12 cellular contexts compared by ENCODE assay signal in the genomic region with DNA sequence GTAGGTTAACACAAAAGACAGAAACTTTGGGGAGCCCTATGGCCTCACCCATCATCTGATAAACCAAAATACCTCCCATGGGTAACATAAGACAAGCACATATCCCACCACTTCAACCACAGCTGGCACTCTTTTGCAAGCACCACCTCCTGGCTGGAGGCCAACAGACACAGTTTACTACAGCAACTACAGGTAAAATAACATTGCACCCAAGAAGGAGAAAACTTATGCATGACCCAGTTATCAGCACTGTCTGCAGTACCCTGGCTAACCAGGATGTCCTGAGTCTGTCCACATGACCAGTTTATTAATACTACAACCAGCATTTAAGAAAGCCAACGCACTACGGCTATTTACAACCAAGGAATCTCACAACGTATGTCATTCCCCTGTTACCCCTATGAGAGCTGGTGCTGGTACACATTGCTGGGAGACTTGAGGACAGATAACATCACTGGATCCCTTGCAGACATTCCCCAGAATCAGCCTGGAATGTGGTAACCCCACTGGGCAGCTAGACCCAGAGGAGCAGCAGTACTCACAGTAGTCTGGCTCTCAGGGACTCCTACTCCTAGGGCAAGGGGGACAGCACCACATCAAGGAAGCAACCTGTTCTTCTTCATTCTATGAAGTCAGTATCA. TPM values are rescaled to one million over a fixed set of nuclear protein-coding genes. Genes with fewer than 3 reads are reported as not detected.
A peak's percentile ranks its signal among the peaks of the same experiment; 100 is the strongest.
DNase-seq lines count a peak whose midpoint lies in the region; ATAC-seq and TF ChIP-seq lines count a peak whose summit lies in the region.
"Had no signal": no experiment of that assay in that cellular context is flagged by ENCODE, and none has a peak within 500 bp of the region (broad histone marks: within the 10 kb centered on the region; RNA-seq: fewer than 3 reads in every experiment).

No MANE protein-coding gene starts in this region.

- H3K27ac ChIP-seq in KMS-11: peak overlapping the region; percentile 28; the same call in 1 of the 2 replicates
- no peak overlapping the region for H3K27ac ChIP-seq in body of pancreas
- peak overlapping the region; percentile 0 for H3K27ac ChIP-seq in mesendoderm (ENCODE audit: low read depth, low read length)

- H3K79me1 ChIP-seq in mesendoderm (ENCODE audit: low read length): peaks cover 17% of the 10 kb centered on the region

- H2BK15ac ChIP-seq in mesendoderm (replicated peaks; ENCODE audit: low read depth): no peak overlapping the region

- TF ChIP-seq POLR2A in body of pancreas (IDR thresholded peaks at IDR 0.05): no peak

- peaks cover 16% of the 10 kb centered on the region for H3K4me1 Mint-ChIP-seq in Calu3 (ENCODE audit: low read depth, unreplicated experiment)

- H2BK5ac ChIP-seq in mesendoderm (ENCODE audit: low read length): peak overlapping the region; percentile 78

- H3K36me3 Mint-ChIP-seq in Calu3 (ENCODE audit: insufficient read depth, unreplicated experiment): no peaks in the 10 kb centered on the region

- no peak overlapping the region for H4K5ac ChIP-seq in mesendoderm (ENCODE audit: low read length)

- H3K18ac ChIP-seq in mesendoderm (ENCODE audit: low read length): no peak overlapping the region

- H3K4me1 ChIP-seq in KMS-11 (ENCODE audit: low read depth, poor library complexity, severe bottlenecking) (peaks cover 72% of the 10 kb centered on the region), body of pancreas (peaks cover 21% of the 10 kb centered on the region), mesendoderm (ENCODE audit: control insufficient read depth, low read depth, low read length) (peaks cover 25% of the 10 kb centered on the region)

- no peak overlapping the region for H2AFZ ChIP-seq in KMS-11 (ENCODE audit: low read depth)

- H3K27me3 Mint-ChIP-seq in Calu3 (ENCODE audit: unreplicated experiment): no peaks in the 10 kb centered on the region
- H3K27me3 Mint-ChIP-seq: CD4-positive, alpha-beta memory T cell had no signal

- no peak overlapping the region for H3K4ac ChIP-seq in mesendoderm (ENCODE audit: low read depth, low read length)

- no peaks in the 10 kb centered on the region for H4K20me1 ChIP-seq in KMS-11 (ENCODE audit: insufficient read depth)

- no peak for ATAC-seq in body of pancreas
- ATAC-seq in GM19463 (IDR thresholded peaks at IDR 0.05; ENCODE audit: unreplicated experiment): no peak

- no peaks in the 10 kb centered on the region for H3K27me3 ChIP-seq in KMS-11 (ENCODE audit: insufficient read depth, low read depth)
- H3K27me3 ChIP-seq in body of pancreas: no peaks in the 10 kb centered on the region
- H3K27me3 ChIP-seq in mesendoderm (ENCODE audit: insufficient read depth, low read length, poor library complexity): no peaks in the 10 kb centered on the region

- no TSS peak for BruUV-seq in Calu3 (replicated peaks; lab: Mats Ljungman, UMichigan)

- H3K4me3 ChIP-seq in KMS-11 (IDR thresholded peaks at IDR 0.05; ENCODE audit: insufficient read depth, low read depth, low read length): no peak overlapping the region
- H3K4me3 ChIP-seq in body of pancreas: no peak overlapping the region
- H3K4me3 ChIP-seq in mesendoderm (ENCODE audit: low read length): no peak overlapping the region

- no peak overlapping the region for H3K4me3 Mint-ChIP-seq in Calu3 (ENCODE audit: low read depth, unreplicated experiment)

- TF ChIP-seq CTCF in Calu3 (IDR thresholded peaks at IDR 0.05; ENCODE audit: unreplicated experiment) (no peak), KMS-11 (conservative IDR thresholded peaks at IDR 0.05; ENCODE audit: low read depth, low read length) (no peak), body of pancreas (IDR thresholded peaks at IDR 0.05) (no peak)

- peak overlapping the region; percentile 85 for H3K4me2 ChIP-seq in KMS-11
- H3K4me2 ChIP-seq in mesendoderm (ENCODE audit: low read length): no peak overlapping the region

- H2BK120ac ChIP-seq in mesendoderm (ENCODE audit: low read depth, low read length): no peak overlapping the region

- no peaks in the 10 kb centered on the region for H3K36me3 ChIP-seq in KMS-11 (ENCODE audit: insufficient read depth)
- H3K36me3 ChIP-seq in body of pancreas (replicated peaks in 1 of 2; ENCODE audit: insufficient read depth in 1 of 2, low read depth in 2 of 2): no peaks in the 10 kb centered on the region
- no peaks in the 10 kb centered on the region for H3K36me3 ChIP-seq in mesendoderm (ENCODE audit: control insufficient read depth, insufficient read depth, low read length)

- H3K56ac ChIP-seq in mesendoderm (ENCODE audit: low read length): peak overlapping the region; percentile 76

- peak overlapping the region; percentile 33 for H2AK5ac ChIP-seq in mesendoderm (ENCODE audit: low read length)

- H3K79me2 ChIP-seq in KMS-11 (ENCODE audit: insufficient read depth, low read depth) (peaks cover 100% of the 10 kb centered on the region), mesendoderm (ENCODE audit: control insufficient read depth, insufficient read depth, low read length) (peaks cover 76% of the 10 kb centered on the region)

- no peak overlapping the region for H3K9ac ChIP-seq in KMS-11
- H3K9ac ChIP-seq in mesendoderm (ENCODE audit: low read length): peak overlapping the region; percentile 36

- DNase-seq in Calu3: peak; percentile 16
- peak; percentile 23 to 63 (median 36) for DNase-seq in body of pancreas
- DNase-seq in mesendoderm: peak; percentile 95
- DNase-seq in HUDEP-2 (lab: John Stamatoyannopoulos, UW; ENCODE audit: unreplicated experiment in 76 of 76): no peak
- DNase-seq in NOMO-1 (lab: John Stamatoyannopoulos, UW; ENCODE audit: unreplicated experiment in 2 of 2): no peak
- no peak for DNase-seq in A172 (ENCODE audit: low spot score)
- DNase-seq: activated CD8-positive, alpha-beta memory T cell treated with anti-CD3 and anti-CD28 coated beads, Interleukin-2, amount 50 U/mL, for 4 hours; CD4-positive, alpha-beta memory T cell; kidney; T-helper 9 cell had no signal

- H3K9me3 Mint-ChIP-seq in Calu3 (ENCODE audit: low read depth, unreplicated experiment): no peaks in the 10 kb centered on the region

- WGBS in body of pancreas, 2 donors: 67 to 90% methylated on average over 3 of the region's 3 CpGs
- no CpG with 5 or more reads among the region's 3 CpGs for WGBS in mesendoderm (ENCODE audit: extremely low coverage, insufficient coverage, low lambda C conversion rate)

- intact Hi-C loops in Calu3 (cut with micrococcal nuclease; ENCODE audit: unreplicated experiment) (no loop called here), body of pancreas (cut with DNase I) (no loop called here)

- no peaks in the 10 kb centered on the region for H3K9me3 ChIP-seq in body of pancreas

- H3K27ac Mint-ChIP-seq in Calu3 (ENCODE audit: unreplicated experiment): no peak overlapping the region

- no peak overlapping the region for H4K8ac ChIP-seq in mesendoderm (ENCODE audit: low read depth, low read length)

- CTCF ChIA-PET in Calu3 (lab: Charles Lee): no interaction called here

- H3K23ac ChIP-seq in mesendoderm (ENCODE audit: low read length): no peak overlapping the region

RNA-seq across cellular contexts. Expression of a gene that starts 32.0 kb away (rescaled TPM):
- total RNA-seq in Calu3 (2022) (25.2 and 27.8 TPM in 2 replicates), body of pancreas (10 to 100 TPM; 25.4 to 42.5 TPM)
- polyA plus RNA-seq in mesendoderm (2013, experiment 1 of 2): 25.3 TPM
- 27.1 TPM for polyA plus RNA-seq in mesendoderm (2013, experiment 2 of 2)
- total RNA-seq in A172 (2014; rRNA removed; shearing (Covaris generic)): 15.0 and 24.7 TPM in 2 replicates

Comparison
In these comparisons a context has a peak if more than half of its experiments do, and no peak if none do; other contexts are left out.
1. DNase-seq: peak in Calu3 (single experiment), body of pancreas (4 of 4) and mesendoderm (single experiment); none in HUDEP-2 (0 of 76), NOMO-1 (0 of 2) and A172 (single experiment).
2. H3K27ac ChIP-seq: peak in KMS-11 (single experiment) and mesendoderm (single experiment); none in body of pancreas (0 of 4).